Comparison of ENCODE assay signal across 8 cellular contexts in the genomic region with DNA sequence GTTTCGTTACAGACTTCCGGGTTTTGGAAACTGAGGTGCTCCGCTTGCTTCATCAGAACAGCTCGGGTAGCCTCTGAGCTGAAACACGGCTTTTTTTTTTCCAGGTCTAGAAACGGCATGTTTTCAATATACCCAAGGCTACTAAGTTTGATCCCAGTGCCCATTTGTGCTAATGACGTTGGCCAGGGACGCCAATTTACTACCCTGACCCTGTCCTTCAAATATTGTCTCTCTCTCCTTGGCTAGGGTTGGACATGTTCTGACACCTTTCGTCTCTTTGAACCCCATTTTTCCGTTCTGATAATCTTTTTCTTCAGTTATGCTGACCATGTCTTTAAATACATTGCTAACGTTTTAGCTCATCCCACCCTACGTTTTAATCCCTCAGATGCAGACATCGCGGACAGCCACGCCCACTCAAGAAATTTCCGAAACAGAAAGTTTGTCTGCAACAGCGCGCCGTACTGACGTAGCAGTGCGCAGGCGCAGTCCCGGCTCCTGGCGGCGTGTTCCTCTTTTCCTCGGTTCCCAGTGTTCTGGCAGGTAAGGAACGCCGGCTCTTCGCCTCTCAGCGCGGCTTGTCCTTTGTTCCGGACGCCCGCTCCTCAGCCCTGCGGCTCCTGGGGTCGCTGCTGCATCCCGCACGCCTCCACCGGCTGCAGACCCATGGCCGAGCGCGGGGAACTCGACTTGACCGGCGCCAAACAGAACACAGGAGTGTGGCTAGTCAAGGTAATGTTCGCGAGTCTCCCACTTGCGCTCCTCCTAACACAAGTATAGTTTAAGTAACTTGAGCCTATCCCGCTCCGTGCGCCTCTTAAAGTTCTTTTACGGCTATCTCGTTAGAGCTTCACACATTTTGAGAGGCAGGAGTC. TPM values are rescaled to one million over a fixed set of nuclear protein-coding genes. Genes with fewer than 3 reads are reported as not detected.
DNase-seq lines count a peak whose midpoint lies in the region; ATAC-seq and TF ChIP-seq lines count a peak whose summit lies in the region.

A gene with protein sequence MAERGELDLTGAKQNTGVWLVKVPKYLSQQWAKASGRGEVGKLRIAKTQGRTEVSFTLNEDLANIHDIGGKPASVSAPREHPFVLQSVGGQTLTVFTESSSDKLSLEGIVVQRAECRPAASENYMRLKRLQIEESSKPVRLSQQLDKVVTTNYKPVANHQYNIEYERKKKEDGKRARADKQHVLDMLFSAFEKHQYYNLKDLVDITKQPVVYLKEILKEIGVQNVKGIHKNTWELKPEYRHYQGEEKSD (plus strand): TSS at position 521 of the 875 bp plus-strand sequence. CDS start 146 bp downstream, at position 667.

- intact Hi-C loops in activated CD4-positive, alpha-beta T cell treated with anti-CD3 and anti-CD28 coated beads, Interleukin-2, amount 10 ng/mL, durations not matched to agents 24 days and 14 days (cut with micrococcal nuclease) = loop anchor here (1.0 to 5.0 kb wide), 4 partner anchors 64 to 203 kb away; no protein-coding TSS in a partner anchor
- intact Hi-C loops in left lung (cut with DNase I) = no loop called here

- peak within 1 kb of the TSS; percentile 80 for H3K4me3 ChIP-seq in BJ (ENCODE audit: low read depth, low read length)
- H3K4me3 ChIP-seq in left lung = peak within 1 kb of the TSS; percentile 84 to 92

- H3K9me3 Mint-ChIP-seq in activated CD4-positive, alpha-beta T cell treated with anti-CD3 and anti-CD28 coated beads, Interleukin-2, amount 10 ng/mL, durations not matched to agents 24 days and 14 days = no peaks in the 10 kb centered on the region

- peaks cover 7 to 30% of the 10 kb centered on the region in 2 donors for H3K4me1 ChIP-seq in left lung

- no peak within 1 kb of the TSS for H3K4me3 Mint-ChIP-seq in activated CD4-positive, alpha-beta T cell treated with anti-CD3 and anti-CD28 coated beads, Interleukin-2, amount 10 ng/mL, durations not matched to agents 24 days and 14 days

- POLR2A ChIA-PET in BJ (lab: Charles Lee) = interaction anchor here (0.6 to 1.0 kb wide), 2 partner anchors 74 to 431 kb away, joined by 3 read pairs; no protein-coding TSS in a partner anchor

- H3K27ac ChIP-seq in left lung = peak within 1 kb of the TSS; percentile 77 to 87

- H3K27me3 ChIP-seq in BJ (ENCODE audit: control insufficient read depth, insufficient read depth, low read length) (no peaks in the 10 kb centered on the region), left lung (no peaks in the 10 kb centered on the region)

- no peaks in the 10 kb centered on the region for H3K36me3 ChIP-seq in BJ (ENCODE audit: control insufficient read depth, insufficient read depth, low read length)
- H3K36me3 ChIP-seq in left lung = no peaks in the 10 kb centered on the region

- peaks cover 7% of the 10 kb centered on the region for H3K4me1 Mint-ChIP-seq in activated CD4-positive, alpha-beta T cell treated with anti-CD3 and anti-CD28 coated beads, Interleukin-2, amount 10 ng/mL, durations not matched to agents 24 days and 14 days

- ATAC-seq in GM19324 (IDR thresholded peaks at IDR 0.05; ENCODE audit: low FRiP score, unreplicated experiment) = peak; percentile 86
- peak; percentile 49 for ATAC-seq in HG03457 (IDR thresholded peaks at IDR 0.05; ENCODE audit: unreplicated experiment)
- peak; percentile 92 for ATAC-seq in left lung

- H3K9me3 ChIP-seq in left lung = no peaks in the 10 kb centered on the region

- peak; percentile 55 for DNase-seq in BJ (ENCODE audit: low read depth)
- DNase-seq in NCI-H69 (lab: John Stamatoyannopoulos, UW) = peak; percentile 86
- DNase-seq in activated CD4-positive, alpha-beta T cell treated with anti-CD3 and anti-CD28 coated beads, Interleukin-2, amount 10 ng/mL, durations not matched to agents 24 days and 14 days = peak; percentile 97
- peak; percentile 82 to 92 for DNase-seq in dermis microvascular lymphatic vessel endothelial cell (ENCODE audit: low read depth in 2 of 2)
- DNase-seq in left lung = peak; percentile 90 to 96
- DNase-seq in stimulated activated CD4-positive, alpha-beta T cell treated with anti-CD3 and anti-CD28 coated beads, Interleukin-2, amount 100 ng/mL, for 4 hours (ENCODE audit: low read depth) = peak; percentile 81

- peaks cover 5% of the 10 kb centered on the region for H3K36me3 Mint-ChIP-seq in activated CD4-positive, alpha-beta T cell treated with anti-CD3 and anti-CD28 coated beads, Interleukin-2, amount 10 ng/mL, durations not matched to agents 24 days and 14 days (ENCODE audit: low read depth)

- TF ChIP-seq CTCF in BJ (IDR thresholded peaks at IDR 0.05; ENCODE audit: insufficient read depth, low read depth, low read length) (no peak), left lung (IDR thresholded peaks at IDR 0.05) (no peak)

- CTCF ChIA-PET in BJ (lab: Yijun Ruan, JAX) = interaction anchor here (0.6 to 1.8 kb wide), 7 partner anchors 10 to 183 kb away, joined by 3 to 6 read pairs (median 4); no protein-coding TSS in a partner anchor

- H3K27ac Mint-ChIP-seq in activated CD4-positive, alpha-beta T cell treated with anti-CD3 and anti-CD28 coated beads, Interleukin-2, amount 10 ng/mL, durations not matched to agents 24 days and 14 days = no peak within 1 kb of the TSS

- no peaks in the 10 kb centered on the region for H3K27me3 Mint-ChIP-seq in activated CD4-positive, alpha-beta T cell treated with anti-CD3 and anti-CD28 coated beads, Interleukin-2, amount 10 ng/mL, durations not matched to agents 24 days and 14 days

RNA-seq across cellular contexts. Expression of the gene that starts here (rescaled TPM):
- polyA plus RNA-seq in BJ (2011; rRNA removed) = 7.9 and 14.6 TPM in 2 replicates
- 2.7 and 2.8 TPM in 2 replicates for polyA minus RNA-seq in BJ (2011; rRNA and poly(A)+ RNA removed)
- 29.2 and 30.0 TPM in 2 replicates for total RNA-seq in activated CD4-positive, alpha-beta T cell treated with anti-CD3 and anti-CD28 coated beads, Interleukin-2, amount 10 ng/mL, durations not matched to agents 24 days and 14 days
- total RNA-seq in dermis microvascular lymphatic vessel endothelial cell (11.6 and 15.0 TPM in 2 replicates), left lung (10 to 100 TPM; 15.5 to 16.5 TPM)

Comparison
In these comparisons a context has a peak if more than half of its experiments do, and no peak if none do; other contexts are left out.
1. Peak in every context shown above with its lines: DNase-seq, ATAC-seq, H3K4me3 ChIP-seq and H3K27ac ChIP-seq.